28 cellular contexts compared by ENCODE assay signal in genomic region chr18:28018361-28018760, GRCh38.
"Had no signal": no experiment of that assay in that cellular context is flagged by ENCODE, and none has a peak within 500 bp of the region (broad histone marks: within the 10 kb centered on the region; RNA-seq: fewer than 3 reads in every experiment).

No MANE protein-coding gene starts in this region.

- H3K4me3 Mint-ChIP-seq: immature natural killer cell; mesothelial cell of epicardium; naive B cell; natural killer cell; nephron progenitor cell; stimulated activated memory B cell treated with anti-CD40 and anti-IgM and Interleukin-4, amounts not matched to agents 10 μg/mL and 1 μg/mL and 100 μg/mL, for 72 hours; stimulated activated naive CD8-positive, alpha-beta T cell treated with anti-CD3 and anti-CD28 coated beads, Interleukin-15, amount 100 ng/mL, for 72 hours; type B pancreatic cell had no signal

- DNase-seq: hypothalamus; immature natural killer cell; kidney; left colon; left lung; lower lobe of right lung; mesendoderm; naive B cell; natural killer cell; nephron progenitor cell; ovary; right lobe of liver; stimulated activated CD4-positive, alpha-beta T cell treated with anti-CD3 and anti-CD28 coated beads, Interleukin-1b, Interleukin-23, amount 100 ng/mL, for 48 hours; stimulated activated CD4-positive, alpha-beta T cell treated with anti-CD3 and anti-CD28 coated beads, Interleukin-2, amount 100 ng/mL, for 48 hours; stimulated activated CD4-positive, alpha-beta T cell treated with anti-CD3 and anti-CD28 coated beads, Interleukin-4, amount 100 ng/mL, for 4 hours; stimulated activated CD8-positive, alpha-beta memory T cell treated with anti-CD3 and anti-CD28 coated beads, Interleukin-4, amount 100 ng/mL, for 48 hours; stimulated activated naive CD4-positive, alpha-beta T cell treated with Interleukin-2 at 50 U/mL for 16 hours; stimulated activated naive CD8-positive, alpha-beta T cell treated with anti-CD3 and anti-CD28 coated beads, Interleukin-15, amount 100 ng/mL, for 72 hours; substantia nigra had no signal

- H3K9me3 Mint-ChIP-seq: type B pancreatic cell had no signal

- H3K36me3 Mint-ChIP-seq: immature natural killer cell; naive B cell; natural killer cell; stimulated activated memory B cell treated with anti-CD40 and anti-IgM and Interleukin-4, amounts not matched to agents 10 μg/mL and 1 μg/mL and 100 μg/mL, for 72 hours; type B pancreatic cell had no signal

- H3K27ac Mint-ChIP-seq: immature natural killer cell; mesothelial cell of epicardium; naive B cell; natural killer cell; progenitor cell of endocrine pancreas; stimulated activated memory B cell treated with anti-CD40 and anti-IgM and Interleukin-4, amounts not matched to agents 10 μg/mL and 1 μg/mL and 100 μg/mL, for 72 hours; type B pancreatic cell had no signal

- H3K4me1 Mint-ChIP-seq: immature natural killer cell; naive B cell; natural killer cell; stimulated activated memory B cell treated with anti-CD40 and anti-IgM and Interleukin-4, amounts not matched to agents 10 μg/mL and 1 μg/mL and 100 μg/mL, for 72 hours; stimulated activated naive CD8-positive, alpha-beta T cell treated with anti-CD3 and anti-CD28 coated beads, Interleukin-15, amount 100 ng/mL, for 72 hours had no signal

- FAIRE-seq: islet of Langerhans, kidney had no signal

- H3K4me3 ChIP-seq: left lung, lower lobe of right lung, ovary, right atrium auricular region, right lobe of liver, smooth muscle cell, tibial nerve, vagina had no signal

- H3K27me3 Mint-ChIP-seq: naive B cell; progenitor cell of endocrine pancreas; stimulated activated memory B cell treated with anti-CD40 and anti-IgM and Interleukin-4, amounts not matched to agents 10 μg/mL and 1 μg/mL and 100 μg/mL, for 72 hours; stimulated activated naive CD8-positive, alpha-beta T cell treated with anti-CD3 and anti-CD28 coated beads, Interleukin-15, amount 100 ng/mL, for 72 hours; type B pancreatic cell had no signal
